Comparison of ENCODE assay signal across 1 cellular context in genomic region chr2:207320381-207321159, GRCh38.
TF ChIP-seq lines count a peak whose summit lies in the region.

No MANE protein-coding gene starts in this region.

TF ChIP-seq in SK-N-SH, 30 proteins besides CTCF, POLR2A, EP300 and RAD21 (continued from another document):
- TF ChIP-seq MAX (IDR thresholded peaks at IDR 0.05; ENCODE audit: low read depth): no peak
- TF ChIP-seq JUND (IDR thresholded peaks at IDR 0.05): no peak
- no peak for TF ChIP-seq PBX3 (IDR thresholded peaks at IDR 0.05)
- no peak for TF ChIP-seq NFIC (IDR thresholded peaks at IDR 0.05; ENCODE audit: borderline replicate concordance)
- TF ChIP-seq FOSL2 (IDR thresholded peaks at IDR 0.05; ENCODE audit: borderline replicate concordance, low read depth): no peak
- no peak for TF ChIP-seq CHD2 (IDR thresholded peaks at IDR 0.05; ENCODE audit: low read length, partially characterized antibody)
- no peak for TF ChIP-seq GABPA (IDR thresholded peaks at IDR 0.05; ENCODE audit: low read depth)
- no peak for TF ChIP-seq FOXJ3 (CRISPR knock-in tag; IDR thresholded peaks at IDR 0.05)
- no peak for TF ChIP-seq USF2 (IDR thresholded peaks at IDR 0.05; ENCODE audit: borderline replicate concordance, low read depth, low read length)
- no peak for TF ChIP-seq NRF1 (IDR thresholded peaks at IDR 0.05; ENCODE audit: low read depth, low read length)
TF ChIP-seq in SK-N-SH: peak in this region for 0.
